8 cellular contexts compared by ENCODE assay signal in genomic region chr1:94045465-94046056, GRCh38.
DNase-seq lines count a peak whose midpoint lies in the region; ATAC-seq and TF ChIP-seq lines count a peak whose summit lies in the region.

No MANE protein-coding gene starts in this region.

- no peaks in the 10 kb centered on the region for H4K20me1 ChIP-seq in hepatocyte (ENCODE audit: insufficient read depth, poor library complexity, severe bottlenecking)

- H2AFZ ChIP-seq in hepatocyte: peak overlapping the region; percentile 48

- WGBS in hepatocyte (ENCODE audit: low lambda C conversion rate, missing lambda C conversion rate): 17% methylated on average over 22 of the region's 22 CpGs

- peak overlapping the region; percentile 77 for H3K27ac ChIP-seq in hepatocyte

- H3K4me2 ChIP-seq in hepatocyte: peak overlapping the region; percentile 49

- H3K36me3 ChIP-seq in hepatocyte (replicated peaks; ENCODE audit: insufficient read depth, low read depth): no peaks in the 10 kb centered on the region

- TF ChIP-seq CTCF in astrocyte of the spinal cord (IDR thresholded peaks at IDR 0.05; ENCODE audit: low read depth, low read length) (peak; percentile 68), hepatocyte (IDR thresholded peaks at IDR 0.05; ENCODE audit: poor library complexity) (peak; percentile 85)

- DNase-seq in DMS53 treated with DMSO at 0.1 percent for 48 hours (lab: John Stamatoyannopoulos, UW; ENCODE audit: unreplicated experiment) (peak; percentile 77), SHP77 treated with DMSO at 0.1 percent for 48 hours (lab: John Stamatoyannopoulos, UW) (peak; percentile 5), astrocyte of the spinal cord (ENCODE audit: low read depth, low spot score) (peak; percentile 98), hepatocyte (ENCODE audit: low spot score) (peak; percentile 94), pulmonary artery endothelial cell (ENCODE audit: low read depth, low spot score) (peak; percentile 97), NCI-H1048 (lab: John Stamatoyannopoulos, UW) (no peak)

- in situ Hi-C loops in astrocyte of the spinal cord (cut with HindIII; ENCODE audit: low sequenced_read_pairs): no loop called here

- H3K4me1 ChIP-seq in hepatocyte (ENCODE audit: insufficient read depth): peaks cover 15% of the 10 kb centered on the region

- H3K79me2 ChIP-seq in hepatocyte: no peaks in the 10 kb centered on the region

- H3K27me3 ChIP-seq in hepatocyte: no peaks in the 10 kb centered on the region

- ATAC-seq in HG03342 (IDR thresholded peaks at IDR 0.05; ENCODE audit: unreplicated experiment) (peak; percentile 62), GM21717 (IDR thresholded peaks at IDR 0.05; ENCODE audit: unreplicated experiment) (no peak)

- H3K9me2 ChIP-seq in hepatocyte (replicated peaks; ENCODE audit: insufficient read depth): no peaks in the 10 kb centered on the region

- H3K4me3 ChIP-seq in astrocyte of the spinal cord (ENCODE audit: low read depth, low read length): no peak overlapping the region
- no peak overlapping the region for H3K4me3 ChIP-seq in hepatocyte

- no peaks in the 10 kb centered on the region for H3K9me3 ChIP-seq in hepatocyte (ENCODE audit: low read depth)
